7 cellular contexts compared by ENCODE assay signal in genomic region chr6:43075791-43076092, GRCh38. TPM values are rescaled to one million over a fixed set of nuclear protein-coding genes. Genes with fewer than 3 reads are reported as not detected.
DNase-seq lines count a peak whose midpoint lies in the region; ATAC-seq and TF ChIP-seq lines count a peak whose summit lies in the region.
"Had no signal": no experiment of that assay in that cellular context is flagged by ENCODE, and none has a peak within 500 bp of the region (broad histone marks: within the 10 kb centered on the region; RNA-seq: fewer than 3 reads in every experiment).

No MANE protein-coding gene starts in this region.

- H3K4me1 ChIP-seq in right atrium auricular region, result peaks cover 0 to 21% of the 10 kb centered on the region in 2 donors
- H3K4me1 ChIP-seq in upper lobe of right lung, result peaks cover 14% of the 10 kb centered on the region

- no peak for ATAC-seq in Right ventricle myocardium inferior
- no peak for ATAC-seq in upper lobe of right lung

- H3K27ac ChIP-seq in right atrium auricular region (no peak overlapping the region), upper lobe of right lung (peak overlapping the region; percentile 55)

- intact Hi-C loops in Right ventricle myocardium inferior (cut with DNase I) (no loop called here), upper lobe of right lung (cut with DNase I) (loop anchor here (10.0 kb wide), 1 partner anchor 69 kb away; no protein-coding TSS in a partner anchor)

- H3K9me3 ChIP-seq in right atrium auricular region (no peaks in the 10 kb centered on the region), upper lobe of right lung (no peaks in the 10 kb centered on the region)

- TF ChIP-seq CTCF in right atrium auricular region (IDR thresholded peaks at IDR 0.05), result no peak
- no peak for TF ChIP-seq CTCF in foreskin fibroblast (IDR thresholded peaks at IDR 0.05; ENCODE audit: low read depth, low read length)
- no peak for TF ChIP-seq CTCF in upper lobe of right lung (IDR thresholded peaks at IDR 0.05)

- H3K4me3 ChIP-seq in right atrium auricular region, result peak overlapping the region; percentile 19 to 64
- peak overlapping the region; percentile 59 to 71 for H3K4me3 ChIP-seq in foreskin fibroblast (ENCODE audit: low read depth in 1 of 2, low read length in 2 of 2)
- H3K4me3 ChIP-seq in upper lobe of right lung, result peak overlapping the region; percentile 74

- DNase-seq in right atrium auricular region (ENCODE audit: low spot score) (no peak), Right ventricle myocardium inferior (ENCODE audit: missing footprints) (no peak), foreskin fibroblast (no peak), upper lobe of right lung (no peak), NCI-H1092 (lab: John Stamatoyannopoulos, UW) (no peak), Ammon's horn (ENCODE audit: low spot score) (no peak)
- DNase-seq: activated CD4-positive, alpha-beta T cell treated with anti-CD3 and anti-CD28 coated beads, Interleukin-2, amount 50 U/mL, for 1 hour had no signal

- no peaks in the 10 kb centered on the region for H3K27me3 ChIP-seq in right atrium auricular region
- H3K27me3 ChIP-seq in upper lobe of right lung, result no peaks in the 10 kb centered on the region

- H3K36me3 ChIP-seq in right atrium auricular region (peaks cover 32% of the 10 kb centered on the region), upper lobe of right lung (no peaks in the 10 kb centered on the region)

RNA-seq across cellular contexts. Expression of gene PTK7, which starts 0.4 kb away (rescaled TPM):
- total RNA-seq in right atrium auricular region, result 10 to 100 TPM in 1 of 2 donors, 1 to 10 TPM in 1; 4.5 to 12.7 TPM
- total RNA-seq in Right ventricle myocardium inferior, result 1.7 TPM
- total RNA-seq in upper lobe of right lung, result 97.1 TPM

RNA-seq across cellular contexts. Expression of gene KLC4, which starts 16.3 kb away (rescaled TPM):
- total RNA-seq in right atrium auricular region, result 10 to 100 TPM; 22.5 to 46.5 TPM
- 30.0 TPM for total RNA-seq in Right ventricle myocardium inferior
- 32.0 TPM for total RNA-seq in upper lobe of right lung

RNA-seq across cellular contexts. Expression of gene MRPL2, which starts 16.5 kb away (rescaled TPM):
- total RNA-seq in right atrium auricular region, result 10 to 100 TPM; 37.0 to 41.0 TPM
- 99.7 TPM for total RNA-seq in Right ventricle myocardium inferior
- total RNA-seq in upper lobe of right lung, result 42.4 TPM

RNA-seq across cellular contexts. Expression of gene CUL7, which starts 22.1 kb away (rescaled TPM):
- total RNA-seq in right atrium auricular region (1 to 10 TPM; 6.5 to 9.0 TPM), Right ventricle myocardium inferior (7.3 TPM), upper lobe of right lung (20.1 TPM)

RNA-seq across cellular contexts. Expression of gene RRP36, which starts 54.3 kb away (rescaled TPM):
- total RNA-seq in right atrium auricular region (10 to 100 TPM; 29.0 to 40.6 TPM), Right ventricle myocardium inferior (26.1 TPM), upper lobe of right lung (39.4 TPM)
